ENCODE assay signal across 10 cellular contexts in the genomic region with DNA sequence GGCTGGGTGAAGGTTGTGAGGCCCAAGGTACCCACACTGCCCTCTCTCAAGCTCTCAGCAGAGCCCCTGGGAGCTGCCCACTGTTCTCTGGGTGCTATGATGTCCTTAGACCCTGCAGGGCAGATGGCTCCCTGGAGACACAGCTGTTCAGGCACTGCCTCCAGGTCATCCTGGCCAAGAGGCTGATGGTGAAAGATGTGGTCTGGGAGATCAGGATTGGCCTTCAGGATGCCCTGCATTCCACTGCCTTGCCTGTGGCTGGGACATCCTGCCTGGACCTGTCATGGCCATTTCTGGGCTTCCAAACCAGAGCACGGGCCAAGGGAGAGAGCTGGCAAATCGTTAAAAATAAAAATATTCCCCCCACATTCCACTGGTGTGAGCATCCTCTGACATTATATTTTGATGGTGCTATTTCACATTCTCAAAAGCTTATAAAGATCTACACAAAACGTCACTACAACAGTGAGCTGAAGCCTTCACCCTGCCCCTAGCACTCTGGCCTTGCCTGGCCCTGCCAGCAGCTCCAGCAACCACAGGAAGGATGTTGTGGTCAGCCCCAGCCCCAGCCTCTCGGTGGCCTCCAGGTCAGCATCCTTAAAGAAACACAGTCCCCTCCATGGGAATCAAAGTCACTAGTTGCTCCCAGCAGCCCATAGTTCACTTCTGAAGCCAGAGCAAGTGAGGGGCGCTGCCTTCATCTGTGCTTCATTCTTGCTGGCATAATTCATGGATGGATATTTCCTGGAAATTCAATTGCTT. TPM values are rescaled to one million over a fixed set of nuclear protein-coding genes. Genes with fewer than 3 reads are reported as not detected.
DNase-seq lines count a peak whose midpoint lies in the region; ATAC-seq lines count a peak whose summit lies in the region.
"Had no signal": no experiment of that assay in that cellular context is flagged by ENCODE, and none has a peak within 500 bp of the region (broad histone marks: within the 10 kb centered on the region; RNA-seq: fewer than 3 reads in every experiment).

No MANE protein-coding gene starts in this region.

- H2BK120ac ChIP-seq in mesenchymal stem cell (ENCODE audit: low read depth, low read length) = no peak overlapping the region

- H2AK5ac ChIP-seq in mesenchymal stem cell (ENCODE audit: low read length, severe bottlenecking) = no peak overlapping the region

- H3K27me3 ChIP-seq in mesenchymal stem cell (ENCODE audit: control insufficient read depth in 1 of 2, insufficient read depth in 1 of 2, low read length in 2 of 2) = peaks cover 39 to 42% of the 10 kb centered on the region in 2 experiments
- H3K27me3 ChIP-seq: vagina had no signal

- no peak overlapping the region for H3K14ac ChIP-seq in mesenchymal stem cell (ENCODE audit: low read length in 2 of 2)

- peaks cover 2% of the 10 kb centered on the region for H3K4me1 ChIP-seq in mesenchymal stem cell (ENCODE audit: control insufficient read depth, insufficient read depth, low read depth, low read length)
- H3K4me1 ChIP-seq: vagina had no signal

- peak overlapping the region; percentile 4 for H3K4me3 Mint-ChIP-seq in T-helper 2 cell treated with Interferon-gamma antibody and Interleukin-4, amounts not matched to agents 5 μg/mL and 100 μg/mL, for 36 hours

- no peaks in the 10 kb centered on the region for H3K9me3 Mint-ChIP-seq in T-helper 2 cell treated with Interferon-gamma antibody and Interleukin-4, amounts not matched to agents 5 μg/mL and 100 μg/mL, for 36 hours

- no peak overlapping the region for H3K23ac ChIP-seq in mesenchymal stem cell (ENCODE audit: low read length in 2 of 2)

- H2AFZ ChIP-seq in mesenchymal stem cell (ENCODE audit: low read depth, low read length) = no peak overlapping the region

- no peaks in the 10 kb centered on the region for H3K36me3 ChIP-seq in mesenchymal stem cell (ENCODE audit: control insufficient read depth in 1 of 2, insufficient read depth in 2 of 2, low read depth in 1 of 2, low read length in 2 of 2)
- H3K36me3 ChIP-seq: vagina had no signal

- H3K4me3 ChIP-seq in mesenchymal stem cell (ENCODE audit: insufficient read depth in 1 of 2, low read depth in 1 of 2, low read length in 2 of 2) = no peak overlapping the region
- H3K4me3 ChIP-seq: vagina had no signal

- peak overlapping the region in 1 of 2 experiments; percentile 73 for H3K4ac ChIP-seq in mesenchymal stem cell (ENCODE audit: low read depth in 1 of 2, low read length in 2 of 2)

- peak; percentile 49 for DNase-seq in ELR (ENCODE audit: low read depth)
- DNase-seq in T-helper 2 cell treated with Interferon-gamma antibody and Interleukin-4, amounts not matched to agents 5 μg/mL and 100 μg/mL, for 36 hours (ENCODE audit: low spot score) = peak; percentile 12
- peak; percentile 50 for DNase-seq in mesenchymal stem cell
- DNase-seq: NCI-H69 had no signal

- peak overlapping the region; percentile 84 for H4K91ac ChIP-seq in mesenchymal stem cell (ENCODE audit: low read length)

- H3K79me1 ChIP-seq in mesenchymal stem cell (replicated peaks; ENCODE audit: low read length, poor library complexity, severe bottlenecking) = no peaks in the 10 kb centered on the region

- H3K36me3 Mint-ChIP-seq in T-helper 2 cell treated with Interferon-gamma antibody and Interleukin-4, amounts not matched to agents 5 μg/mL and 100 μg/mL, for 36 hours (ENCODE audit: low read depth) = no peaks in the 10 kb centered on the region

- WGBS in mesenchymal stem cell = 21% methylated on average over 5 of the region's 5 CpGs

- H2BK15ac ChIP-seq in mesenchymal stem cell (ENCODE audit: low read depth, poor library complexity, severe bottlenecking) = peak overlapping the region; percentile 75

- no peak overlapping the region for H3K9ac ChIP-seq in mesenchymal stem cell (ENCODE audit: low read length)

- H3K4me2 ChIP-seq in mesenchymal stem cell (ENCODE audit: low read length, poor library complexity, severe bottlenecking) = no peak overlapping the region

- H3K27ac ChIP-seq in mesenchymal stem cell (ENCODE audit: low read length, poor library complexity, severe bottlenecking) = no peak overlapping the region
- H3K27ac ChIP-seq: vagina had no signal

- H2BK5ac ChIP-seq in mesenchymal stem cell (ENCODE audit: low read depth, low read length, poor library complexity, severe bottlenecking) = no peak overlapping the region

- ATAC-seq in HG03064 (IDR thresholded peaks at IDR 0.05; ENCODE audit: low read depth, unreplicated experiment) = peak; percentile 55
- ATAC-seq in GM18498 (IDR thresholded peaks at IDR 0.05; ENCODE audit: unreplicated experiment) = no peak
- no peak for ATAC-seq in GM18520 (IDR thresholded peaks at IDR 0.05; ENCODE audit: unreplicated experiment)
- no peak for ATAC-seq in HG02798 (IDR thresholded peaks at IDR 0.05; ENCODE audit: poor library complexity, unreplicated experiment)
- no peak for ATAC-seq in GM18868 (IDR thresholded peaks at IDR 0.05; ENCODE audit: unreplicated experiment)

- H3K9me3 ChIP-seq in mesenchymal stem cell (ENCODE audit: control insufficient read depth, low read length) = no peaks in the 10 kb centered on the region
- H3K9me3 ChIP-seq: vagina had no signal

- H2BK12ac ChIP-seq in mesenchymal stem cell (ENCODE audit: low read length in 2 of 2) = peak overlapping the region; percentile 40 to 73

- H3K4me1 Mint-ChIP-seq in T-helper 2 cell treated with Interferon-gamma antibody and Interleukin-4, amounts not matched to agents 5 μg/mL and 100 μg/mL, for 36 hours (ENCODE audit: low read depth) = peaks cover 21% of the 10 kb centered on the region

- no peak overlapping the region for H3K27ac Mint-ChIP-seq in T-helper 2 cell treated with Interferon-gamma antibody and Interleukin-4, amounts not matched to agents 5 μg/mL and 100 μg/mL, for 36 hours

- H3K27me3 Mint-ChIP-seq in T-helper 2 cell treated with Interferon-gamma antibody and Interleukin-4, amounts not matched to agents 5 μg/mL and 100 μg/mL, for 36 hours (ENCODE audit: low read depth) = peaks cover 44% of the 10 kb centered on the region

- H3K18ac ChIP-seq in mesenchymal stem cell (ENCODE audit: low read depth in 1 of 2, low read length in 2 of 2) = peak overlapping the region; percentile 79 to 91

- peak overlapping the region; percentile 69 for H4K8ac ChIP-seq in mesenchymal stem cell (ENCODE audit: low read length)

RNA-seq across cellular contexts. Expression of a gene that starts 13.5 kb away (rescaled TPM):
- polyA plus RNA-seq in mesenchymal stem cell (2013, experiment 1 of 2) = not detected
- polyA plus RNA-seq in mesenchymal stem cell (2013, experiment 2 of 2) = not detected

RNA-seq across cellular contexts. Expression of a gene that starts 21.7 kb away (rescaled TPM):
- 0.03 TPM for polyA plus RNA-seq in mesenchymal stem cell (2013, experiment 1 of 2)
- 0.03 TPM for polyA plus RNA-seq in mesenchymal stem cell (2013, experiment 2 of 2)
